In the genomic region with DNA sequence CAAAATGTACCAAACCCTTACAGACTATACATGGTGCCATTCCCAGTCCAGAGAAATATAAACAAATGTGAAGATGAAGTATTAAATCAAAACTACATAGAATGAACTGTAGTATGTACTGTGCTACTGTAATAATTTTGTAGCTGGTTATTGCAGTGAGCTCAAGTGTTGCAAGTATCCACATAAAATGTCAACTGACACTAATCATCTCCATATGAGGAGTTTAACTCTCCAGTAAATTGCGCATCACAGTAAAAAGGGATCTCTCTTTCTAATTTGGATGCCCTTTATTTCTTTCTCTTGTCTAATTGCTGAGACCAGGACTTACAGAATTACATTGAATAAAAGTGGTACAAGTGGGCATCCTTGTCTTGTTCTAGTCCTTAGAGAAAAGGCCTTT, we compare ENCODE assay signal across 2 cellular contexts.
TF ChIP-seq lines count a peak whose summit lies in the region.

No MANE protein-coding gene starts in this region.

TF ChIP-seq in SK-N-SH treated with all-trans-retinoic acid at 6 μM for 48 hours, 23 proteins besides CTCF, POLR2A, EP300 and RAD21 (continued from another document):
- no peak for TF ChIP-seq BACH2 (CRISPR knock-in tag; IDR thresholded peaks at IDR 0.05; ENCODE audit: borderline replicate concordance)
- TF ChIP-seq ESRRG (CRISPR knock-in tag; IDR thresholded peaks at IDR 0.05): no peak
- TF ChIP-seq ISL1 (CRISPR knock-in tag; IDR thresholded peaks at IDR 0.05): no peak
- TF ChIP-seq PPARA (CRISPR knock-in tag; IDR thresholded peaks at IDR 0.05; ENCODE audit: borderline replicate concordance): no peak
- TF ChIP-seq ZC3H10 (CRISPR knock-in tag; IDR thresholded peaks at IDR 0.05): no peak
- no peak for TF ChIP-seq SNAI2 (CRISPR knock-in tag; IDR thresholded peaks at IDR 0.05)
- no peak for TF ChIP-seq OSR1 (CRISPR knock-in tag; IDR thresholded peaks at IDR 0.05)

TF ChIP-seq in SK-N-SH, 30 proteins besides CTCF, POLR2A, EP300 and RAD21 (continued from another document):
- TF ChIP-seq RCOR1 (IDR thresholded peaks at IDR 0.05; ENCODE audit: low read length): no peak
